18 cellular contexts compared by ENCODE assay signal in genomic region chr2:184555352-184555751, GRCh38. TPM values are rescaled to one million over a fixed set of nuclear protein-coding genes. Genes with fewer than 3 reads are reported as not detected.
DNase-seq lines count a peak whose midpoint lies in the region; ATAC-seq and TF ChIP-seq lines count a peak whose summit lies in the region.
"Had no signal": no experiment of that assay in that cellular context is flagged by ENCODE, and none has a peak within 500 bp of the region (broad histone marks: within the 10 kb centered on the region; RNA-seq: fewer than 3 reads in every experiment).

No MANE protein-coding gene starts in this region.

- 84 to 87% methylated on average over 5 of the region's 5 CpGs for WGBS in lower leg skin, 2 donors

- H3K4me3 ChIP-seq in LNCaP clone FGC (ENCODE audit: low read depth, low read length) (no peak overlapping the region), RWPE2 (ENCODE audit: severe bottlenecking) (no peak overlapping the region), epithelial cell of esophagus (ENCODE audit: low read length) (no peak overlapping the region), lower leg skin (ENCODE audit: low read depth, poor library complexity, severe bottlenecking) (no peak overlapping the region)
- H3K4me3 ChIP-seq: BLaER1, HAP-1 had no signal

- ATAC-seq in RWPE2 (ENCODE audit: low read depth) (peak; percentile 26; the same call in 2 of the 3 replicates), Right ventricle myocardium superior (ENCODE audit: poor library complexity) (no peak)

- H3K27me3 ChIP-seq in RWPE2 (ENCODE audit: insufficient read depth, poor library complexity, severe bottlenecking) = no peaks in the 10 kb centered on the region
- H3K27me3 ChIP-seq: BLaER1 had no signal

- H3K9me3 ChIP-seq in RWPE2 (ENCODE audit: severe bottlenecking) = no peaks in the 10 kb centered on the region
- H3K9me3 ChIP-seq: BLaER1, HAP-1 had no signal

- H3K4me1 ChIP-seq in RWPE2 (ENCODE audit: insufficient read depth, poor library complexity, severe bottlenecking) = peaks cover 20% of the 10 kb centered on the region
- H3K4me1 ChIP-seq: BLaER1, HAP-1 had no signal

- no peak for TF ChIP-seq CTCF in C4-2B (conservative IDR thresholded peaks at IDR 0.05)
- TF ChIP-seq CTCF in LNCaP clone FGC (IDR thresholded peaks at IDR 0.05; ENCODE audit: control insufficient read depth, extremely low read depth, insufficient read depth) = no peak
- no peak for TF ChIP-seq CTCF in RWPE2 (IDR thresholded peaks at IDR 0.05; ENCODE audit: poor library complexity, severe bottlenecking)
- TF ChIP-seq CTCF in epithelial cell of esophagus (IDR thresholded peaks at IDR 0.05; ENCODE audit: insufficient read depth, low read depth, low read length, missing control alignments) = no peak
- no peak for TF ChIP-seq CTCF in lower leg skin (IDR thresholded peaks at IDR 0.05)

- intact Hi-C loops in lower leg skin (cut with DNase I; ENCODE audit: low total_unique reads) (no loop called here), Right ventricle myocardium superior (cut with DNase I) (no loop called here)

- peak; percentile 67 for DNase-seq in LNCaP clone FGC (ENCODE audit: low read depth)
- no peak for DNase-seq in RWPE2 (ENCODE audit: low spot score)
- peak; percentile 9 for DNase-seq in epithelial cell of esophagus (ENCODE audit: low read depth)
- no peak for DNase-seq in lower leg skin (ENCODE audit: low spot score in 2 of 2)
- DNase-seq in germinal center (ENCODE audit: low spot score) = no peak
- DNase-seq in NCI-H524 (lab: John Stamatoyannopoulos, UW) = no peak
- DNase-seq in Right ventricle myocardium superior = no peak
- DNase-seq: CD4-positive, alpha-beta T cell; CD8-positive, alpha-beta memory T cell; DMS 273 treated with DMSO at 0.1 percent for 48 hours; DMS79; GF-D8; GOT3 had no signal

- H3K27ac ChIP-seq in C4-2B (peak overlapping the region; percentile 35; the same call in 1 of the 2 replicates), RWPE2 (ENCODE audit: poor library complexity, severe bottlenecking) (peak overlapping the region; percentile 39)
- H3K27ac ChIP-seq: 22Rv1, BLaER1 had no signal

- TF ChIP-seq POLR2A in lower leg skin (IDR thresholded peaks at IDR 0.05) = no peak

- H3K36me3 ChIP-seq in RWPE2 (ENCODE audit: low read depth) = no peaks in the 10 kb centered on the region
- H3K36me3 ChIP-seq: BLaER1, HAP-1 had no signal

RNA-seq across cellular contexts. Expression of gene ZNF804A, which starts 43.0 kb away (rescaled TPM):
- total RNA-seq in lower leg skin (under 1 TPM in 2 of 4 donors, not detected in 2; 0.05 to 0.10 TPM), Right ventricle myocardium superior (not detected)
- total RNA-seq: CD4-positive, alpha-beta T cell; CD8-positive, alpha-beta memory T cell; G401 had no signal

Comparison
In these comparisons a context has a peak if more than half of its experiments do, and no peak if none do; other contexts are left out.
1. DNase-seq: peak in LNCaP clone FGC (single experiment) and epithelial cell of esophagus (single experiment); none in RWPE2 (single experiment), lower leg skin (0 of 2), germinal center (single experiment), NCI-H524 (0 of 2) and Right ventricle myocardium superior (single experiment).